17 cellular contexts compared by ENCODE assay signal in genomic region chr18:445090-445489, GRCh38. TPM values are rescaled to one million over a fixed set of nuclear protein-coding genes. Genes with fewer than 3 reads are reported as not detected.
DNase-seq lines count a peak whose midpoint lies in the region; ATAC-seq and TF ChIP-seq lines count a peak whose summit lies in the region.
"Had no signal": no experiment of that assay in that cellular context is flagged by ENCODE, and none has a peak within 500 bp of the region (broad histone marks: within the 10 kb centered on the region; RNA-seq: fewer than 3 reads in every experiment).

No MANE protein-coding gene starts in this region.

- dilution Hi-C loops in IMR-90 (cut with HindIII; ENCODE audit: low sequenced_read_pairs, unreplicated experiment): no loop called here

- CTCF ChIA-PET in IMR-90 (lab: Yijun Ruan, JAX): no interaction called here

- H3K23ac ChIP-seq in IMR-90 (ENCODE audit: low read depth, low read length): no peak overlapping the region

- no peak overlapping the region for H2AK9ac ChIP-seq in IMR-90 (replicated peaks; ENCODE audit: low read depth, low read length, poor library complexity)

- in situ Hi-C loops in IMR-90 (cut with MboI; ENCODE audit: low sequenced_read_pairs): no loop called here

- no peaks in the 10 kb centered on the region for H3K9me1 ChIP-seq in IMR-90 (ENCODE audit: insufficient read depth, low read length)

- H3K27me3 ChIP-seq in IMR-90 (ENCODE audit: control insufficient read depth, insufficient read depth, low read length) (no peaks in the 10 kb centered on the region; the same call in 1 of the 2 replicates), adipocyte (replicated peaks; ENCODE audit: control insufficient read depth, insufficient read depth, low read length) (no peaks in the 10 kb centered on the region)

- TF ChIP-seq POLR2A in IMR-90 (IDR thresholded peaks at IDR 0.05; ENCODE audit: low read depth, low read length): no peak

- no peak for TF ChIP-seq RAD21 in IMR-90 (IDR thresholded peaks at IDR 0.05; ENCODE audit: low read length)

- no peaks in the 10 kb centered on the region for H3K79me1 ChIP-seq in IMR-90 (ENCODE audit: low read depth in 1 of 2, low read length in 2 of 2)

- H3K4ac ChIP-seq in IMR-90 (ENCODE audit: low read depth, low read length): no peak overlapping the region

- no peak overlapping the region for H2BK20ac ChIP-seq in IMR-90 (ENCODE audit: low read depth, low read length)

- no peak for DNase-seq in IMR-90
- DNase-seq in adipocyte (ENCODE audit: low read depth): peak; percentile 22
- peak; percentile 46 for DNase-seq in fibroblast of peridontal ligament (ENCODE audit: extremely low read depth)
- no peak for DNase-seq in activated T-cell treated with anti-CD3 and anti-CD28 coated beads for 4 hours
- DNase-seq in activated T-cell treated with anti-CD3 and anti-CD28 coated beads, Interleukin-2, amount 50 U/mL, for 48 hours: no peak
- DNase-seq: C1 segment of cervical spinal cord; Calu3; CD4-positive, alpha-beta memory T cell; COR-L47; DMS153; DND-41; H9 had no signal

- no peak overlapping the region for H2AFZ ChIP-seq in IMR-90 (replicated peaks; ENCODE audit: low read length, poor library complexity)
- H2AFZ ChIP-seq: GM23338 had no signal

- H3K4me1 ChIP-seq in IMR-90 (ENCODE audit: control insufficient read depth, insufficient read depth, low read length): peaks cover 3% of the 10 kb centered on the region; the same call in 1 of the 2 replicates
- peaks cover 15% of the 10 kb centered on the region for H3K4me1 ChIP-seq in adipocyte (ENCODE audit: control insufficient read depth, insufficient read depth, low read length)

- ATAC-seq in IMR-90 (ENCODE audit: low read depth) (no peak), GM21786 (IDR thresholded peaks at IDR 0.05; ENCODE audit: unreplicated experiment) (no peak)
- ATAC-seq: GM12878, GM23338, HCT116 had no signal

- no peak for TF ChIP-seq CTCF in IMR-90 (conservative IDR thresholded peaks at IDR 0.05; ENCODE audit: low read depth, low read length)

- H4K91ac ChIP-seq in IMR-90 (ENCODE audit: insufficient read depth, low read depth, low read length): no peak overlapping the region

- H4K5ac ChIP-seq in IMR-90 (ENCODE audit: low read depth, low read length): no peak overlapping the region

- no peak overlapping the region for H2BK120ac ChIP-seq in IMR-90 (ENCODE audit: low read depth, low read length)

- no peak overlapping the region for H3K18ac ChIP-seq in IMR-90 (ENCODE audit: low read depth, low read length)

- no peak overlapping the region for H2BK5ac ChIP-seq in IMR-90 (ENCODE audit: low read depth, low read length, poor library complexity, severe bottlenecking)

- no peak overlapping the region for H4K8ac ChIP-seq in IMR-90 (ENCODE audit: low read depth in 2 of 2, low read length in 2 of 2)

- 100% methylated on average over 1 of the region's 4 CpGs; no CpG with 5 or more reads in 1 of the 2 experiments for WGBS in IMR-90 (ENCODE audit: extremely low coverage in 2 of 2, insufficient read length in 1 of 2), 2 experiments

- H2BK15ac ChIP-seq in IMR-90 (ENCODE audit: low read depth, low read length): no peak overlapping the region

- no peak overlapping the region for H3K27ac ChIP-seq in IMR-90 (ENCODE audit: insufficient read depth, low read length)

- H3K14ac ChIP-seq in IMR-90 (replicated peaks; ENCODE audit: low read depth, low read length): no peak overlapping the region

- H3K4me3 ChIP-seq in IMR-90 (ENCODE audit: insufficient read depth, low read depth, low read length): no peak overlapping the region
- H3K4me3 ChIP-seq in adipocyte (ENCODE audit: low read length): no peak overlapping the region
- H3K4me3 ChIP-seq: GM12878, GM23338 had no signal

- H3K36me3 ChIP-seq in IMR-90 (ENCODE audit: control insufficient read depth, insufficient read depth, low read length) (no peaks in the 10 kb centered on the region), adipocyte (ENCODE audit: control insufficient read depth, insufficient read depth, low read length, severe bottlenecking) (no peaks in the 10 kb centered on the region)

- H3K4me2 ChIP-seq in IMR-90 (ENCODE audit: low read depth, low read length): no peak overlapping the region
- H3K4me2 ChIP-seq: GM23338 had no signal

- no peak overlapping the region for H2AK5ac ChIP-seq in IMR-90 (ENCODE audit: low read depth, low read length)

- intact Hi-C loops in IMR-90 (cut with micrococcal nuclease): no loop called here

- no peak overlapping the region for H3K56ac ChIP-seq in IMR-90 (ENCODE audit: extremely low read depth, insufficient read depth, low read length)

- POLR2A ChIA-PET in IMR-90 (lab: Charles Lee; ENCODE audit: unreplicated experiment): no interaction called here

- H3K9ac ChIP-seq in IMR-90 (ENCODE audit: low read depth, low read length) (no peak overlapping the region), adipocyte (ENCODE audit: low read length) (no peak overlapping the region)

- H4K20me1 ChIP-seq in IMR-90 (ENCODE audit: insufficient read depth, low read length): no peaks in the 10 kb centered on the region

- H3K9me3 ChIP-seq in IMR-90 (ENCODE audit: control insufficient read depth, insufficient read depth, low read length) (no peaks in the 10 kb centered on the region), adipocyte (ENCODE audit: control insufficient read depth, low read length) (no peaks in the 10 kb centered on the region)

- BruUV-seq in IMR-90 (replicated peaks; lab: Mats Ljungman, UMichigan): no TSS peak

TF ChIP-seq in IMR-90, 13 proteins besides CTCF, POLR2A, EP300 and RAD21:
- TF ChIP-seq MAFK (IDR thresholded peaks at IDR 0.05; ENCODE audit: low read depth, low read length): no peak
- TF ChIP-seq CEBPB (IDR thresholded peaks at IDR 0.05; ENCODE audit: low read depth, low read length): peak; percentile 71

RNA-seq across cellular contexts. Expression of gene COLEC12, which starts 55.4 kb away (rescaled TPM):
- 1.7 and 2.3 TPM in 2 replicates for total RNA-seq in IMR-90 (2012; rRNA removed)
- 0.83 and 1.0 TPM in 2 replicates for polyA plus RNA-seq in IMR-90 (2012; rRNA removed)
- 0.35 and 0.63 TPM in 2 replicates for polyA plus RNA-seq in IMR-90 (2012; cell fraction: cytosol; rRNA removed)
- polyA plus RNA-seq in IMR-90 (2012; cell fraction: nucleus; rRNA removed; ENCODE audit: low replicate concordance): 0.21 and 0.54 TPM in 2 replicates
- total RNA-seq: A172, Calu3 had no signal
- polyA plus RNA-seq: CD4-positive, alpha-beta memory T cell had no signal

Comparison
In these comparisons a context has a peak if more than half of its experiments do, and no peak if none do; other contexts are left out.
1. DNase-seq: peak in adipocyte (single experiment) and fibroblast of peridontal ligament (single experiment); none in IMR-90 (single experiment), activated T-cell treated with anti-CD3 and anti-CD28 coated beads for 4 hours (single experiment) and activated T-cell treated with anti-CD3 and anti-CD28 coated beads, Interleukin-2, amount 50 U/mL, for 48 hours (0 of 2).